9 cellular contexts compared by ENCODE assay signal in genomic region chr6:126657556-126658129, GRCh38.
DNase-seq lines count a peak whose midpoint lies in the region; ATAC-seq and TF ChIP-seq lines count a peak whose summit lies in the region.
"Had no signal": no experiment of that assay in that cellular context is flagged by ENCODE, and none has a peak within 500 bp of the region (broad histone marks: within the 10 kb centered on the region; RNA-seq: fewer than 3 reads in every experiment).

No MANE protein-coding gene starts in this region.

- no peak for ATAC-seq in activated CD8-positive, alpha-beta memory T cell treated with anti-CD3 and anti-CD28 coated beads, Interleukin-2, amount 10 ng/mL, durations not matched to agents 7 days and 5 days

- intact Hi-C loops in dorsolateral prefrontal cortex (cut with DNase I) = no loop called here

- peaks cover 7% of the 10 kb centered on the region for H3K9me3 Mint-ChIP-seq in activated CD8-positive, alpha-beta memory T cell treated with anti-CD3 and anti-CD28 coated beads, Interleukin-2, amount 10 ng/mL, durations not matched to agents 7 days and 5 days (ENCODE audit: low read depth)

- H3K27ac Mint-ChIP-seq in activated CD8-positive, alpha-beta memory T cell treated with anti-CD3 and anti-CD28 coated beads, Interleukin-2, amount 10 ng/mL, durations not matched to agents 7 days and 5 days = no peak overlapping the region

- H3K36me3 Mint-ChIP-seq in activated CD8-positive, alpha-beta memory T cell treated with anti-CD3 and anti-CD28 coated beads, Interleukin-2, amount 10 ng/mL, durations not matched to agents 7 days and 5 days = no peaks in the 10 kb centered on the region

- H3K4me3 ChIP-seq in dorsolateral prefrontal cortex = no peak overlapping the region
- no peak overlapping the region for H3K4me3 ChIP-seq in retinal pigment epithelial cell (ENCODE audit: low read length)
- H3K4me3 ChIP-seq: BLaER1 had no signal

- H3K27me3 ChIP-seq in dorsolateral prefrontal cortex = no peaks in the 10 kb centered on the region
- H3K27me3 ChIP-seq: BLaER1 had no signal

- H3K27me3 Mint-ChIP-seq in activated CD8-positive, alpha-beta memory T cell treated with anti-CD3 and anti-CD28 coated beads, Interleukin-2, amount 10 ng/mL, durations not matched to agents 7 days and 5 days = no peaks in the 10 kb centered on the region

- H3K4me3 Mint-ChIP-seq in activated CD8-positive, alpha-beta memory T cell treated with anti-CD3 and anti-CD28 coated beads, Interleukin-2, amount 10 ng/mL, durations not matched to agents 7 days and 5 days = no peak overlapping the region

- H3K27ac ChIP-seq in dorsolateral prefrontal cortex = no peak overlapping the region
- H3K27ac ChIP-seq: BLaER1 had no signal

- H3K4me1 Mint-ChIP-seq in activated CD8-positive, alpha-beta memory T cell treated with anti-CD3 and anti-CD28 coated beads, Interleukin-2, amount 10 ng/mL, durations not matched to agents 7 days and 5 days = no peaks in the 10 kb centered on the region

- peak in 37 of 56 donors; percentile 7 to 50 (median 24) for TF ChIP-seq CTCF in dorsolateral prefrontal cortex (IDR thresholded peaks at IDR 0.05 in 54 of 56, conservative IDR thresholded peaks at IDR 0.05 in 2 of 56; ENCODE audit: low read depth in 1 of 56, partially characterized antibody in 56 of 56)
- TF ChIP-seq CTCF in retinal pigment epithelial cell (conservative IDR thresholded peaks at IDR 0.05; ENCODE audit: low read depth, low read length) = peak; percentile 41

- DNase-seq in NCI-H1694 treated with DMSO at 0.1 percent for 48 hours (lab: John Stamatoyannopoulos, UW) (peak; percentile 32), NCI-H1694 (lab: John Stamatoyannopoulos, UW) (no peak), NCI-H226 (peak; percentile 34), dorsolateral prefrontal cortex (no peak), retinal pigment epithelial cell (ENCODE audit: low read depth) (no peak), NCI-H1092 (lab: John Stamatoyannopoulos, UW) (no peak)
- DNase-seq in activated CD8-positive, alpha-beta memory T cell treated with anti-CD3 and anti-CD28 coated beads, Interleukin-2, amount 10 ng/mL, durations not matched to agents 7 days and 5 days = no peak
- no peak for DNase-seq in effector CD4-positive, alpha-beta T cell

- CTCF ChIA-PET in activated CD8-positive, alpha-beta memory T cell treated with anti-CD3 and anti-CD28 coated beads, Interleukin-2, amount 10 ng/mL, durations not matched to agents 7 days and 5 days (lab: Charles Lee) = no interaction called here

Comparison
In these comparisons a context has a peak if more than half of its experiments do, and no peak if none do; other contexts are left out.
1. DNase-seq: peak in NCI-H1694 treated with DMSO at 0.1 percent for 48 hours (single experiment) and NCI-H226 (single experiment); none in NCI-H1694 (single experiment), dorsolateral prefrontal cortex (0 of 10), retinal pigment epithelial cell (single experiment), activated CD8-positive, alpha-beta memory T cell treated with anti-CD3 and anti-CD28 coated beads, Interleukin-2, amount 10 ng/mL, durations not matched to agents 7 days and 5 days (single experiment), NCI-H1092 (single experiment) and effector CD4-positive, alpha-beta T cell (single experiment).